Comparison of ENCODE assay signal across 8 cellular contexts in the genomic region with DNA sequence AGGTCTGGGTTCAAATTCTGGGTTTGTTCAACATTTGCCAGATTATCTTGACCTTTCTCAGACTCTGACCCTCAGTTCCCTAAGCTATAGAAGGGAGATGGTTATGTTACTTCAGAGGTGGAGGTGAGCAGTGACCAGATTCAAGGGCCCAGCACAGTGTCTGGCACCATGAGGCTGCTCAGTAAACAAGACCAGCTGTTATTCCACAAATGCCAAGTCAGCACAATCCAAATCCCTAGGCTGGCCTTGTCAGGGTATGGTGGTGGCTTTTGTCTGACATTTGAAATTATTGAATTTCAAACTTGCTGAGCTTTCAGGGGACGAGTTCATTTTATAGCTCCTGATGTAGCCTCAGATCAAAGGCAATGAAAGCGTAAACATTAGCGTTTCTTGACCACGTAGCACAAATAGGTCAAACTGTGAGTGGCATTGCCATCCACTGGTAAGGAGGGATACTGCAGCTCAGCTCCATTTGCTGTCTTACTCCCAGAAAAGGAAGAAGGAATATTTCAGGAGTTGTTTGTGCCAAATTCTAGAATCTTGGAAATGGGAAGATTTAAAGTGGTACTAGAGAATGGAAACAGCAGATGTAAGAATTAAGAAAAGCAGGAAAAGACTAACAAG.
DNase-seq lines count a peak whose midpoint lies in the region; ATAC-seq and TF ChIP-seq lines count a peak whose summit lies in the region.

No MANE protein-coding gene starts in this region.

- DNase-seq in activated naive CD8-positive, alpha-beta T cell treated with anti-CD3 and anti-CD28 coated beads, Interleukin-2, amount 50 U/mL, for 24 hours, result no peak
- DNase-seq in activated naive CD8-positive, alpha-beta T cell treated with anti-CD3 and anti-CD28 coated beads for 36 hours, result no peak
- DNase-seq in RWPE1 (ENCODE audit: low spot score), result peak; percentile 17
- peak; percentile 36 for DNase-seq in fibroblast of villous mesenchyme (ENCODE audit: low read depth)
- no peak for DNase-seq in transverse colon
- no peak for DNase-seq in suprapubic skin (ENCODE audit: low spot score in 2 of 2)

- peaks cover 0 to 3% (median 0%) of the 10 kb centered on the region in 4 donors for H3K4me1 ChIP-seq in transverse colon
- peaks cover 4% of the 10 kb centered on the region for H3K4me1 ChIP-seq in suprapubic skin

- H3K4me3 Mint-ChIP-seq in activated naive CD8-positive, alpha-beta T cell treated with anti-CD3 and anti-CD28 coated beads, Interleukin-2, amount 50 U/mL, for 24 hours, result no peak overlapping the region
- no peak overlapping the region for H3K4me3 Mint-ChIP-seq in activated naive CD8-positive, alpha-beta T cell treated with anti-CD3 and anti-CD28 coated beads for 36 hours

- POLR2A ChIA-PET in RWPE1 (lab: Yijun Ruan, JAX; ENCODE audit: low non-redundant PET), result no interaction called here

- H3K36me3 Mint-ChIP-seq in activated naive CD8-positive, alpha-beta T cell treated with anti-CD3 and anti-CD28 coated beads, Interleukin-2, amount 50 U/mL, for 24 hours (ENCODE audit: low read depth), result peaks cover 66% of the 10 kb centered on the region
- peaks cover 24% of the 10 kb centered on the region for H3K36me3 Mint-ChIP-seq in activated naive CD8-positive, alpha-beta T cell treated with anti-CD3 and anti-CD28 coated beads for 36 hours

- TF ChIP-seq EP300 in transverse colon (IDR thresholded peaks at IDR 0.05; ENCODE audit: low read depth) (no peak), suprapubic skin (IDR thresholded peaks at IDR 0.05) (no peak)

- H3K4me1 Mint-ChIP-seq in activated naive CD8-positive, alpha-beta T cell treated with anti-CD3 and anti-CD28 coated beads, Interleukin-2, amount 50 U/mL, for 24 hours, result peaks cover 60% of the 10 kb centered on the region
- peaks cover 39% of the 10 kb centered on the region for H3K4me1 Mint-ChIP-seq in activated naive CD8-positive, alpha-beta T cell treated with anti-CD3 and anti-CD28 coated beads for 36 hours

- H3K9me3 Mint-ChIP-seq in activated naive CD8-positive, alpha-beta T cell treated with anti-CD3 and anti-CD28 coated beads, Interleukin-2, amount 50 U/mL, for 24 hours, result no peaks in the 10 kb centered on the region
- no peaks in the 10 kb centered on the region for H3K9me3 Mint-ChIP-seq in activated naive CD8-positive, alpha-beta T cell treated with anti-CD3 and anti-CD28 coated beads for 36 hours

- TF ChIP-seq POLR2A in transverse colon (IDR thresholded peaks at IDR 0.05) (no peak), suprapubic skin (IDR thresholded peaks at IDR 0.05) (no peak)

- no peaks in the 10 kb centered on the region for H3K36me3 ChIP-seq in transverse colon
- peaks cover 8% of the 10 kb centered on the region for H3K36me3 ChIP-seq in suprapubic skin

- H3K27ac ChIP-seq in RWPE1 (no peak overlapping the region), transverse colon (no peak overlapping the region), suprapubic skin (no peak overlapping the region)

- peak overlapping the region; percentile 0 for H3K27ac Mint-ChIP-seq in activated naive CD8-positive, alpha-beta T cell treated with anti-CD3 and anti-CD28 coated beads, Interleukin-2, amount 50 U/mL, for 24 hours
- H3K27ac Mint-ChIP-seq in activated naive CD8-positive, alpha-beta T cell treated with anti-CD3 and anti-CD28 coated beads for 36 hours, result no peak overlapping the region

- H3K4me3 ChIP-seq in fibroblast of villous mesenchyme (ENCODE audit: low read depth, low read length), result no peak overlapping the region
- H3K4me3 ChIP-seq in transverse colon, result no peak overlapping the region
- H3K4me3 ChIP-seq in suprapubic skin, result no peak overlapping the region

- 0 out of 2 replicates have a peak, but pooled peaks have one; percentile 22 for TF ChIP-seq CTCF in RWPE1 (conservative IDR thresholded peaks at IDR 0.05; ENCODE audit: low read depth)
- peak; percentile 61 for TF ChIP-seq CTCF in fibroblast of villous mesenchyme (IDR thresholded peaks at IDR 0.05; ENCODE audit: insufficient read depth, low read depth, low read length)
- TF ChIP-seq CTCF in transverse colon (IDR thresholded peaks at IDR 0.05), result peak; percentile 33 to 61 (median 47)
- no peak for TF ChIP-seq CTCF in suprapubic skin (IDR thresholded peaks at IDR 0.05)

- no peaks in the 10 kb centered on the region for H3K27me3 ChIP-seq in transverse colon
- no peaks in the 10 kb centered on the region for H3K27me3 ChIP-seq in suprapubic skin

- intact Hi-C loops in transverse colon (cut with DNase I; ENCODE audit: low total_unique reads), result no loop called here

- H3K27me3 Mint-ChIP-seq in activated naive CD8-positive, alpha-beta T cell treated with anti-CD3 and anti-CD28 coated beads, Interleukin-2, amount 50 U/mL, for 24 hours, result no peaks in the 10 kb centered on the region
- no peaks in the 10 kb centered on the region for H3K27me3 Mint-ChIP-seq in activated naive CD8-positive, alpha-beta T cell treated with anti-CD3 and anti-CD28 coated beads for 36 hours

- CTCF ChIA-PET in RWPE1 (lab: Yijun Ruan, JAX), result interaction anchor here (0.6 kb wide), 2 partner anchors 16 to 363 kb away, joined by 3 to 4 read pairs; no protein-coding TSS in a partner anchor

- 46 to 74% methylated on average over 4 of the region's 4 CpGs for WGBS in transverse colon (ENCODE audit: low coverage in 1 of 2), 2 donors
- 84% methylated on average over 4 of the region's 4 CpGs for WGBS in suprapubic skin

- ATAC-seq in activated naive CD8-positive, alpha-beta T cell treated with anti-CD3 and anti-CD28 coated beads, Interleukin-2, amount 50 U/mL, for 24 hours, result no peak
- ATAC-seq in GM21619 (IDR thresholded peaks at IDR 0.05; ENCODE audit: unreplicated experiment), result no peak
- ATAC-seq in GM18873 (IDR thresholded peaks at IDR 0.05; ENCODE audit: low FRiP score, unreplicated experiment), result no peak

- H3K9me3 ChIP-seq in transverse colon (no peaks in the 10 kb centered on the region), suprapubic skin (no peaks in the 10 kb centered on the region)

- in situ Hi-C loops in transverse colon (cut with MboI; ENCODE audit: low pct_ligation_motif_present in 1 of 4, low pct_unique_long_range_greater_than_20kb in 1 of 4, low sequenced_read_pairs in 3 of 4), result no loop called here

Comparison
In these comparisons a context has a peak if more than half of its experiments do, and no peak if none do; other contexts are left out.
1. DNase-seq: peak in RWPE1 (single experiment) and fibroblast of villous mesenchyme (single experiment); none in activated naive CD8-positive, alpha-beta T cell treated with anti-CD3 and anti-CD28 coated beads, Interleukin-2, amount 50 U/mL, for 24 hours (single experiment), activated naive CD8-positive, alpha-beta T cell treated with anti-CD3 and anti-CD28 coated beads for 36 hours (single experiment), transverse colon (single experiment) and suprapubic skin (0 of 2).
2. CTCF ChIP-seq: peak in RWPE1 (single experiment), fibroblast of villous mesenchyme (single experiment) and transverse colon (5 of 5); none in suprapubic skin (0 of 2).